In genomic region chr11:67288198-67288451, GRCh38 we compare ENCODE assay signal across 8 cellular contexts. TPM values are rescaled to one million over a fixed set of nuclear protein-coding genes. Genes with fewer than 3 reads are reported as not detected.
DNase-seq lines count a peak whose midpoint lies in the region; ATAC-seq and TF ChIP-seq lines count a peak whose summit lies in the region.

No MANE protein-coding gene starts in this region.

- peaks cover 68% of the 10 kb centered on the region for H3K4me1 Mint-ChIP-seq in activated CD8-positive, alpha-beta memory T cell treated with anti-CD3 and anti-CD28 coated beads, Interleukin-2, amount 10 ng/mL, durations not matched to agents 7 days and 5 days
- H3K4me1 Mint-ChIP-seq in activated naive CD8-positive, alpha-beta T cell treated with anti-CD3 and anti-CD28 coated beads, Interleukin-2, amount 10 ng/mL, durations not matched to agents 7 days and 5 days, result peaks cover 37% of the 10 kb centered on the region

- intact Hi-C loops in tibial artery (cut with DNase I; ENCODE audit: low total_unique reads), result no loop called here

- H3K27ac ChIP-seq in layer of hippocampus (ENCODE audit: low read depth, low read length) (peak overlapping the region; percentile 88), tibial artery (peak overlapping the region; percentile 93 to 94)

- H3K27me3 ChIP-seq in layer of hippocampus (ENCODE audit: control insufficient read depth, insufficient read depth, low read length) (no peaks in the 10 kb centered on the region), tibial artery (no peaks in the 10 kb centered on the region)

- peak overlapping the region; percentile 69 to 73 for H3K4me3 ChIP-seq in tibial artery

- no peak for DNase-seq in activated CD8-positive, alpha-beta memory T cell treated with anti-CD3 and anti-CD28 coated beads, Interleukin-2, amount 10 ng/mL, durations not matched to agents 7 days and 5 days
- DNase-seq in activated CD8-positive, alpha-beta memory T cell treated with anti-CD3 and anti-CD28 coated beads, Interleukin-2, amount 50 U/mL, for 48 hours, result no peak
- DNase-seq in activated naive CD8-positive, alpha-beta T cell treated with anti-CD3 and anti-CD28 coated beads, Interleukin-2, amount 10 ng/mL, durations not matched to agents 7 days and 5 days, result no peak
- no peak for DNase-seq in tibial artery
- no peak for DNase-seq in NCI-H2081 treated with DMSO at 0.1 percent for 48 hours (lab: John Stamatoyannopoulos, UW)
- DNase-seq in NCI-H146 (lab: John Stamatoyannopoulos, UW), result no peak
- no peak for DNase-seq in stimulated activated CD4-positive, alpha-beta T cell treated with anti-CD3 and anti-CD28 coated beads, Interleukin-4, amount 100 ng/mL, for 24 hours

- peaks cover 37 to 63% (median 49%) of the 10 kb centered on the region in 3 donors for H3K36me3 ChIP-seq in tibial artery

- peak overlapping the region; percentile 63 for H3K4me3 Mint-ChIP-seq in activated CD8-positive, alpha-beta memory T cell treated with anti-CD3 and anti-CD28 coated beads, Interleukin-2, amount 10 ng/mL, durations not matched to agents 7 days and 5 days
- peak overlapping the region; percentile 79 for H3K4me3 Mint-ChIP-seq in activated naive CD8-positive, alpha-beta T cell treated with anti-CD3 and anti-CD28 coated beads, Interleukin-2, amount 10 ng/mL, durations not matched to agents 7 days and 5 days

- CTCF ChIA-PET in activated CD8-positive, alpha-beta memory T cell treated with anti-CD3 and anti-CD28 coated beads, Interleukin-2, amount 10 ng/mL, durations not matched to agents 7 days and 5 days (lab: Charles Lee), result interaction anchor here (0.9 to 15.2 kb wide), 12 partner anchors 10 to 216 kb away, joined by 3 to 137 read pairs (median 5); partner anchors contain the start of gene GRK2

- ATAC-seq in activated CD8-positive, alpha-beta memory T cell treated with anti-CD3 and anti-CD28 coated beads, Interleukin-2, amount 10 ng/mL, durations not matched to agents 7 days and 5 days, result no peak
- no peak for ATAC-seq in activated naive CD8-positive, alpha-beta T cell treated with anti-CD3 and anti-CD28 coated beads, Interleukin-2, amount 10 ng/mL, durations not matched to agents 7 days and 5 days (ENCODE audit: low read depth)

- no peaks in the 10 kb centered on the region for H3K9me3 ChIP-seq in tibial artery

- no peaks in the 10 kb centered on the region for H3K9me3 Mint-ChIP-seq in activated CD8-positive, alpha-beta memory T cell treated with anti-CD3 and anti-CD28 coated beads, Interleukin-2, amount 10 ng/mL, durations not matched to agents 7 days and 5 days (ENCODE audit: low read depth)
- H3K9me3 Mint-ChIP-seq in activated naive CD8-positive, alpha-beta T cell treated with anti-CD3 and anti-CD28 coated beads, Interleukin-2, amount 10 ng/mL, durations not matched to agents 7 days and 5 days, result no peaks in the 10 kb centered on the region

- no peak for TF ChIP-seq CTCF in tibial artery (IDR thresholded peaks at IDR 0.05)

- H3K27ac Mint-ChIP-seq in activated CD8-positive, alpha-beta memory T cell treated with anti-CD3 and anti-CD28 coated beads, Interleukin-2, amount 10 ng/mL, durations not matched to agents 7 days and 5 days, result peak overlapping the region; percentile 96
- H3K27ac Mint-ChIP-seq in activated naive CD8-positive, alpha-beta T cell treated with anti-CD3 and anti-CD28 coated beads, Interleukin-2, amount 10 ng/mL, durations not matched to agents 7 days and 5 days, result peak overlapping the region; percentile 96

- H3K27me3 Mint-ChIP-seq in activated CD8-positive, alpha-beta memory T cell treated with anti-CD3 and anti-CD28 coated beads, Interleukin-2, amount 10 ng/mL, durations not matched to agents 7 days and 5 days, result no peaks in the 10 kb centered on the region
- no peaks in the 10 kb centered on the region for H3K27me3 Mint-ChIP-seq in activated naive CD8-positive, alpha-beta T cell treated with anti-CD3 and anti-CD28 coated beads, Interleukin-2, amount 10 ng/mL, durations not matched to agents 7 days and 5 days

- POLR2A ChIA-PET in activated naive CD8-positive, alpha-beta T cell treated with anti-CD3 and anti-CD28 coated beads, Interleukin-2, amount 10 ng/mL, durations not matched to agents 7 days and 5 days (lab: Charles Lee), result interaction anchor here (0.5 to 7.3 kb wide), 20 partner anchors 11 to 195 kb away, joined by 3 to 190 read pairs (median 4); partner anchors contain the start of genes AIP, GRK2, KDM2A and POLD4

- peaks cover 7 to 39% (median 26%) of the 10 kb centered on the region in 4 donors for H3K4me1 ChIP-seq in tibial artery

- peaks cover 47% of the 10 kb centered on the region for H3K36me3 Mint-ChIP-seq in activated CD8-positive, alpha-beta memory T cell treated with anti-CD3 and anti-CD28 coated beads, Interleukin-2, amount 10 ng/mL, durations not matched to agents 7 days and 5 days
- H3K36me3 Mint-ChIP-seq in activated naive CD8-positive, alpha-beta T cell treated with anti-CD3 and anti-CD28 coated beads, Interleukin-2, amount 10 ng/mL, durations not matched to agents 7 days and 5 days, result peaks cover 23% of the 10 kb centered on the region

RNA-seq across cellular contexts. Expression of gene ANKRD13D, which starts 1.0 kb away (rescaled TPM):
- total RNA-seq in activated CD8-positive, alpha-beta memory T cell treated with anti-CD3 and anti-CD28 coated beads, Interleukin-2, amount 10 ng/mL, durations not matched to agents 7 days and 5 days, result 100 to 1,000 TPM; 148 to 172 TPM
- 100 to 1,000 TPM; 185 to 207 TPM for total RNA-seq in activated naive CD8-positive, alpha-beta T cell treated with anti-CD3 and anti-CD28 coated beads, Interleukin-2, amount 10 ng/mL, durations not matched to agents 7 days and 5 days

RNA-seq across cellular contexts. Expression of gene SSH3, which starts 15.2 kb away (rescaled TPM):
- 10 to 100 TPM; 10.7 to 26.4 TPM for total RNA-seq in activated CD8-positive, alpha-beta memory T cell treated with anti-CD3 and anti-CD28 coated beads, Interleukin-2, amount 10 ng/mL, durations not matched to agents 7 days and 5 days
- 10 to 100 TPM; 24.6 to 27.0 TPM for total RNA-seq in activated naive CD8-positive, alpha-beta T cell treated with anti-CD3 and anti-CD28 coated beads, Interleukin-2, amount 10 ng/mL, durations not matched to agents 7 days and 5 days

RNA-seq across cellular contexts. Expression of gene GRK2, which starts 21.9 kb away (rescaled TPM):
- total RNA-seq in activated CD8-positive, alpha-beta memory T cell treated with anti-CD3 and anti-CD28 coated beads, Interleukin-2, amount 10 ng/mL, durations not matched to agents 7 days and 5 days, result 100 to 1,000 TPM; 366 to 402 TPM
- 100 to 1,000 TPM; 325 to 341 TPM for total RNA-seq in activated naive CD8-positive, alpha-beta T cell treated with anti-CD3 and anti-CD28 coated beads, Interleukin-2, amount 10 ng/mL, durations not matched to agents 7 days and 5 days
